In the genomic region with DNA sequence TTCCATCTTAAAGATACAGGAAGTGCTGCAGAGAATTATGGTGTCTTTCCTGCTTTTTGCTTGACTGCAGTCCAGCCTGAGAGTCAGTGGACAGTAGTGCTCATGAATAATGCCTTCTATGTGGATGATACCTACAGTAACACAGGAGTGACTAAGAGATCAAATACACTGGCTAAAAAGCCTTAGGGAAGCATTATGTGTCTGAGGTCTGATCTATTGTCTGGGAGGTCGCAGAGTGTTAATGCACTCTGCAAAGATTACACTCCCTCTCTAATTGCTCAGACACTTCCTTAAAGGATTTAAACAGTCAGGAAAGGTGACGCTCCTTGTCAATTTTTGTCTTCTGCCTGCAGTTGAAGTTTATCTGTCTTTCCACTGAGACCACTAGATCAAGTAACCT, we compare ENCODE assay signal across 25 cellular contexts.
A peak's percentile ranks its signal among the peaks of the same experiment; 100 is the strongest.
DNase-seq lines count a peak whose midpoint lies in the region; ATAC-seq and TF ChIP-seq lines count a peak whose summit lies in the region.
"Had no signal": no experiment of that assay in that cellular context is flagged by ENCODE, and none has a peak within 500 bp of the region (broad histone marks: within the 10 kb centered on the region; RNA-seq: fewer than 3 reads in every experiment).

No MANE protein-coding gene starts in this region.

- no peak overlapping the region for H3K23ac ChIP-seq in mesenchymal stem cell (ENCODE audit: low read length in 2 of 2)

- H3K4me3 ChIP-seq in Loucy (ENCODE audit: low read length, poor library complexity, severe bottlenecking) (no peak overlapping the region), fibroblast of lung (replicated peaks in 1 of 4; ENCODE audit: control extremely low read depth in 1 of 4, insufficient read depth in 1 of 4, low read depth in 3 of 4, low read length in 4 of 4) (peak overlapping the region in 1 of 4 experiments; percentile 22), mesenchymal stem cell (ENCODE audit: insufficient read depth in 1 of 2, low read depth in 1 of 2, low read length in 2 of 2) (no peak overlapping the region), smooth muscle cell (no peak overlapping the region)
- H3K4me3 ChIP-seq: body of pancreas, esophagus squamous epithelium, K562, left ventricle myocardium inferior, prostate gland had no signal

- no peak overlapping the region for H4K8ac ChIP-seq in mesenchymal stem cell (ENCODE audit: low read length)

- H3K27ac ChIP-seq in fibroblast of lung (ENCODE audit: insufficient read depth, low read length) (no peak overlapping the region), mesenchymal stem cell (ENCODE audit: low read length, poor library complexity, severe bottlenecking) (no peak overlapping the region), smooth muscle cell (ENCODE audit: low read depth) (no peak overlapping the region)
- H3K27ac ChIP-seq: body of pancreas, esophagus squamous epithelium, left ventricle myocardium inferior, prostate gland, VCaP had no signal

- TF ChIP-seq CTCF in Loucy (conservative IDR thresholded peaks at IDR 0.05; ENCODE audit: low read length) (no peak), fibroblast of lung (conservative IDR thresholded peaks at IDR 0.05 in 1 of 2, IDR thresholded peaks at IDR 0.05 in 1 of 2; ENCODE audit: low read depth in 1 of 2, low read length in 2 of 2) (no peak), smooth muscle cell (IDR thresholded peaks at IDR 0.05; ENCODE audit: borderline replicate concordance, insufficient read depth, poor library complexity, severe bottlenecking) (no peak)

- H3K9ac ChIP-seq in Loucy (ENCODE audit: low read depth, low read length, poor library complexity, severe bottlenecking), result no peak overlapping the region
- no peak overlapping the region for H3K9ac ChIP-seq in fibroblast of lung (ENCODE audit: insufficient read depth, low read length)
- H3K9ac ChIP-seq in mesenchymal stem cell (ENCODE audit: low read length), result no peak overlapping the region
- no peak overlapping the region for H3K9ac ChIP-seq in smooth muscle cell (ENCODE audit: low read depth)

- H2BK120ac ChIP-seq in mesenchymal stem cell (ENCODE audit: low read depth, low read length), result no peak overlapping the region

- H2BK12ac ChIP-seq in mesenchymal stem cell (ENCODE audit: low read length in 2 of 2), result no peak overlapping the region

- no peak overlapping the region for H2BK5ac ChIP-seq in mesenchymal stem cell (ENCODE audit: low read depth, low read length, poor library complexity, severe bottlenecking)

- no peaks in the 10 kb centered on the region for H3K79me1 ChIP-seq in mesenchymal stem cell (replicated peaks; ENCODE audit: low read length, poor library complexity, severe bottlenecking)

- H3K79me2 ChIP-seq in Loucy (ENCODE audit: insufficient read depth, low read length) (no peaks in the 10 kb centered on the region), fibroblast of lung (ENCODE audit: control insufficient read depth, insufficient read depth, low read length) (no peaks in the 10 kb centered on the region), smooth muscle cell (ENCODE audit: low read depth) (no peaks in the 10 kb centered on the region)

- H3K4me1 ChIP-seq in Loucy (ENCODE audit: insufficient read depth, low read length, poor library complexity, severe bottlenecking) (peaks cover 47% of the 10 kb centered on the region), fibroblast of lung (ENCODE audit: control insufficient read depth, extremely low read depth, insufficient read depth, low read length) (no peaks in the 10 kb centered on the region), mesenchymal stem cell (ENCODE audit: control insufficient read depth, insufficient read depth, low read depth, low read length) (no peaks in the 10 kb centered on the region), smooth muscle cell (ENCODE audit: low read depth) (peaks cover 17% of the 10 kb centered on the region)
- H3K4me1 ChIP-seq: body of pancreas, left ventricle myocardium inferior, prostate gland had no signal

- H2BK15ac ChIP-seq in mesenchymal stem cell (ENCODE audit: low read depth, poor library complexity, severe bottlenecking), result no peak overlapping the region

- H3K9me3 ChIP-seq in Loucy (ENCODE audit: insufficient read depth, low read depth, low read length) (peaks cover 3% of the 10 kb centered on the region; the same call in 1 of the 2 replicates), fibroblast of lung (ENCODE audit: control insufficient read depth, insufficient read depth, low read depth, low read length) (no peaks in the 10 kb centered on the region), mesenchymal stem cell (ENCODE audit: control insufficient read depth, low read length) (no peaks in the 10 kb centered on the region), smooth muscle cell (replicated peaks; ENCODE audit: low read depth) (no peaks in the 10 kb centered on the region)
- H3K9me3 ChIP-seq: body of pancreas, esophagus squamous epithelium, prostate gland had no signal

- peak; percentile 9 for DNase-seq in NCI-H2227 (lab: John Stamatoyannopoulos, UW; ENCODE audit: unreplicated experiment)
- no peak for DNase-seq in fibroblast of lung (ENCODE audit: low read depth in 2 of 2)
- DNase-seq in mesenchymal stem cell, result peak; percentile 28
- no peak for DNase-seq in smooth muscle cell (lab: John Stamatoyannopoulos, UW; ENCODE audit: unreplicated experiment)
- no peak for DNase-seq in NK-92 (lab: John Stamatoyannopoulos, UW; ENCODE audit: unreplicated experiment)
- DNase-seq: ACHN; activated CD4-positive, alpha-beta T cell treated with anti-CD3 and anti-CD28 coated beads for 36 hours; activated naive CD4-positive, alpha-beta T cell treated with anti-CD3 and anti-CD28 coated beads, Interleukin-2, amount 50 U/mL, for 16 hours; body of pancreas; CD4-positive, alpha-beta memory T cell; esophagus squamous epithelium; left ventricle myocardium inferior; NCI-H1105; NCI-H2081 treated with DMSO at 0.1 percent for 48 hours; SHP77 treated with DMSO at 0.1 percent for 48 hours; stimulated activated naive CD4-positive, alpha-beta T cell; T-helper 9 cell had no signal

- H2AFZ ChIP-seq in Loucy (ENCODE audit: low read length) (no peak overlapping the region), fibroblast of lung (ENCODE audit: low read length) (peak overlapping the region; percentile 21), mesenchymal stem cell (ENCODE audit: low read depth, low read length) (no peak overlapping the region), smooth muscle cell (ENCODE audit: low read depth) (no peak overlapping the region)

- H3K4ac ChIP-seq in mesenchymal stem cell (ENCODE audit: low read depth in 1 of 2, low read length in 2 of 2), result no peak overlapping the region

- H3K27me3 ChIP-seq in Loucy (ENCODE audit: insufficient read depth, low read length, poor library complexity, severe bottlenecking), result no peaks in the 10 kb centered on the region
- H3K27me3 ChIP-seq in fibroblast of lung (ENCODE audit: control insufficient read depth, insufficient read depth, low read length), result no peaks in the 10 kb centered on the region
- H3K27me3 ChIP-seq in mesenchymal stem cell (ENCODE audit: control insufficient read depth in 1 of 2, insufficient read depth in 1 of 2, low read length in 2 of 2), result no peaks in the 10 kb centered on the region
- H3K27me3 ChIP-seq in smooth muscle cell (ENCODE audit: low read depth), result no peaks in the 10 kb centered on the region
- H3K27me3 ChIP-seq: body of pancreas, esophagus squamous epithelium had no signal

- 39% methylated on average over 2 of the region's 2 CpGs for WGBS in mesenchymal stem cell
- 20% methylated on average over 2 of the region's 2 CpGs for WGBS in smooth muscle cell (ENCODE audit: low lambda C conversion rate)

- H4K20me1 ChIP-seq in Loucy (ENCODE audit: insufficient read depth, low read length, poor library complexity, severe bottlenecking), result peaks cover 22% of the 10 kb centered on the region
- no peaks in the 10 kb centered on the region for H4K20me1 ChIP-seq in fibroblast of lung (ENCODE audit: control insufficient read depth, extremely low read depth, insufficient read depth, low read length)
- no peaks in the 10 kb centered on the region for H4K20me1 ChIP-seq in smooth muscle cell (ENCODE audit: low read depth)

- H3K9me2 ChIP-seq in Loucy (replicated peaks; ENCODE audit: low read depth, low read length), result no peaks in the 10 kb centered on the region

- no peaks in the 10 kb centered on the region for H3F3A ChIP-seq in Loucy (ENCODE audit: low read depth)
- no peaks in the 10 kb centered on the region for H3F3A ChIP-seq in smooth muscle cell (ENCODE audit: low read depth)

- no peak overlapping the region for H4K91ac ChIP-seq in mesenchymal stem cell (ENCODE audit: low read length)

- H3K14ac ChIP-seq in mesenchymal stem cell (ENCODE audit: low read length in 2 of 2), result no peak overlapping the region

- peak overlapping the region; percentile 61 for H3K4me2 ChIP-seq in Loucy (ENCODE audit: low read depth, low read length, poor library complexity, severe bottlenecking)
- H3K4me2 ChIP-seq in fibroblast of lung (ENCODE audit: extremely low read depth, insufficient read depth, low read length), result peak overlapping the region; percentile 37
- no peak overlapping the region for H3K4me2 ChIP-seq in mesenchymal stem cell (ENCODE audit: low read length, poor library complexity, severe bottlenecking)
- no peak overlapping the region for H3K4me2 ChIP-seq in smooth muscle cell

- ATAC-seq in GM18873 (IDR thresholded peaks at IDR 0.05; ENCODE audit: low FRiP score, unreplicated experiment) (no peak), GM21737 (IDR thresholded peaks at IDR 0.05; ENCODE audit: unreplicated experiment) (no peak)
- ATAC-seq: activated CD4-positive, alpha-beta T cell treated with anti-CD3 and anti-CD28 coated beads for 36 hours; activated T-helper 17 cell treated with anti-CD3 and anti-CD28 coated beads, Interleukin-2, amount 50 U/mL, for 72 hours; body of pancreas; K562; Panc1 had no signal

- H2AK5ac ChIP-seq in mesenchymal stem cell (ENCODE audit: low read length, severe bottlenecking), result no peak overlapping the region

- H3K36me3 ChIP-seq in Loucy (ENCODE audit: insufficient read depth, low read length), result peaks cover 51% of the 10 kb centered on the region; the same call in 1 of the 2 replicates
- H3K36me3 ChIP-seq in fibroblast of lung (ENCODE audit: control insufficient read depth, insufficient read depth, low read length), result no peaks in the 10 kb centered on the region
- no peaks in the 10 kb centered on the region for H3K36me3 ChIP-seq in mesenchymal stem cell (ENCODE audit: control insufficient read depth in 1 of 2, insufficient read depth in 2 of 2, low read depth in 1 of 2, low read length in 2 of 2)
- H3K36me3 ChIP-seq in smooth muscle cell (ENCODE audit: low read depth), result no peaks in the 10 kb centered on the region
- H3K36me3 ChIP-seq: left ventricle myocardium inferior, prostate gland had no signal

- no peak overlapping the region for H3K18ac ChIP-seq in mesenchymal stem cell (ENCODE audit: low read depth in 1 of 2, low read length in 2 of 2)

Comparison
In these comparisons a context has a peak if more than half of its experiments do, and no peak if none do; other contexts are left out.
1. H3K4me2 ChIP-seq: peak in Loucy (single experiment) and fibroblast of lung (single experiment); none in mesenchymal stem cell (single experiment) and smooth muscle cell (single experiment).
2. DNase-seq: peak in NCI-H2227 (single experiment) and mesenchymal stem cell (single experiment); none in fibroblast of lung (0 of 2), smooth muscle cell (single experiment) and NK-92 (single experiment).